Comparison of ENCODE assay signal across 17 cellular contexts in the genomic region with DNA sequence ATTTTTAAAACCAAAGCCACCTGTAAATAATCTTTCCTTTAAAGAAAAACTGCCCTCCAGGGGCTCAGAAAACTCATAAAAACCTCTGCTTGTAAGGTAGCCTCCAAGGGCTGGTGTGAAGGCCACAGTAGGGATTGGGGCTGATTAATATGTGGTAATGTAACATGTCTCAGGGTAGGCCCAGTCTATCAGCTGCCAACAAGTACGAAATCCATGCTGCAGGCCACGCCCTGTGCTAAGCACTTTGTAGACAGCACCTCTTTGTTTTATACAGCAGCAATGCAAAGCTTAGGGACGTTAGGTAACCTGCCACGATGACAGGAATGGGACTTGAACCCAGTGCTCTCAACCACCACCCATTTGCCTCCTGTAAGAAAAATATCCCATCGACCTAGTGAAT.
DNase-seq lines count a peak whose midpoint lies in the region; ATAC-seq, FAIRE-seq and TF ChIP-seq lines count a peak whose summit lies in the region.
"Had no signal": no experiment of that assay in that cellular context is flagged by ENCODE, and none has a peak within 500 bp of the region (broad histone marks: within the 10 kb centered on the region; RNA-seq: fewer than 3 reads in every experiment).

No MANE protein-coding gene starts in this region.

- TF ChIP-seq CTCF in HFFc6 (IDR thresholded peaks at IDR 0.05) (no peak), keratinocyte (optimal IDR thresholded peaks at IDR 0.05 in 1 of 3, IDR thresholded peaks at IDR 0.05 in 1 of 3, conservative IDR thresholded peaks at IDR 0.05 in 1 of 3; ENCODE audit: extremely low read depth in 1 of 3, insufficient read depth in 2 of 3, low read length in 3 of 3) (no peak), transverse colon (IDR thresholded peaks at IDR 0.05) (no peak), upper lobe of left lung (IDR thresholded peaks at IDR 0.05) (no peak)

- H3K27me3 ChIP-seq in keratinocyte (ENCODE audit: control insufficient read depth, extremely low read depth, insufficient read depth, low read length) (no peaks in the 10 kb centered on the region), transverse colon (no peaks in the 10 kb centered on the region), upper lobe of left lung (no peaks in the 10 kb centered on the region)

- peaks cover 38% of the 10 kb centered on the region for H3K4me1 Mint-ChIP-seq in HFFc6 (ENCODE audit: low read depth)
- H3K4me1 Mint-ChIP-seq: activated CD4-positive, alpha-beta T cell treated with anti-CD3 and anti-CD28 coated beads, Interleukin-2, amount 10 ng/mL, durations not matched to agents 7 days and 5 days; activated naive CD8-positive, alpha-beta T cell treated with anti-CD3 and anti-CD28 coated beads, Interleukin-2, amount 10 ng/mL, durations not matched to agents 7 days and 5 days; stimulated activated memory B cell treated with anti-CD40 and anti-IgM and Interleukin-4, amounts not matched to agents 10 μg/mL and 1 μg/mL and 100 μg/mL, for 72 hours had no signal

- intact Hi-C loops in transverse colon (cut with DNase I; ENCODE audit: low total_unique reads) = no loop called here

- dilution Hi-C loops in keratinocyte (cut with MboI; ENCODE audit: extremely low pct_ligation_motif_present, low sequenced_read_pairs) = no loop called here

- H3K4me3 ChIP-seq in keratinocyte (ENCODE audit: control insufficient read depth in 2 of 3, extremely low read depth in 1 of 3, insufficient read depth in 2 of 3, low read depth in 1 of 3, low read length in 3 of 3) = no peak overlapping the region
- no peak overlapping the region for H3K4me3 ChIP-seq in transverse colon
- no peak overlapping the region for H3K4me3 ChIP-seq in upper lobe of left lung

- H3K79me2 ChIP-seq in keratinocyte (ENCODE audit: control insufficient read depth, insufficient read depth, low read length) = no peaks in the 10 kb centered on the region

- DNase-seq in HFFc6 (no peak), amniotic epithelial cell (ENCODE audit: low read depth) (peak; percentile 30), keratinocyte (ENCODE audit: low read depth, low spot score) (no peak), transverse colon (no peak), substantia nigra (lab: John Stamatoyannopoulos, UW) (no peak), upper lobe of left lung (no peak)
- DNase-seq: activated CD4-positive, alpha-beta T cell treated with anti-CD3 and anti-CD28 coated beads, Interleukin-2, amount 10 ng/mL, durations not matched to agents 7 days and 5 days; activated naive CD8-positive, alpha-beta T cell treated with anti-CD3 and anti-CD28 coated beads, Interleukin-2, amount 10 ng/mL, durations not matched to agents 7 days and 5 days; C1 segment of cervical spinal cord; DMS153; glutamatergic neuron; KG1; NCI-H146; NCI-H2227 treated with DMSO at 0.1 percent for 48 hours; occipital lobe had no signal

- 53% methylated on average over 5 of the region's 5 CpGs; no CpG with 5 or more reads in 1 of the 2 donors for WGBS in transverse colon (ENCODE audit: low coverage in 1 of 2), 2 donors
- 69 to 75% methylated on average over 5 of the region's 5 CpGs for WGBS in upper lobe of left lung, 2 donors

- H2AFZ ChIP-seq in keratinocyte (ENCODE audit: control insufficient read depth, low read length) = peak overlapping the region; percentile 35

- no peaks in the 10 kb centered on the region for H3K9me1 ChIP-seq in keratinocyte (ENCODE audit: control insufficient read depth, extremely low read depth, insufficient read depth, low read length)

- no peaks in the 10 kb centered on the region; the same call in 1 of the 2 replicates for H3K27me3 Mint-ChIP-seq in HFFc6 (ENCODE audit: insufficient read depth)

- H3K36me3 ChIP-seq in keratinocyte (ENCODE audit: control insufficient read depth in 2 of 2, extremely low read depth in 1 of 2, insufficient read depth in 2 of 2, low read length in 2 of 2) = no peaks in the 10 kb centered on the region
- no peaks in the 10 kb centered on the region for H3K36me3 ChIP-seq in transverse colon
- no peaks in the 10 kb centered on the region for H3K36me3 ChIP-seq in upper lobe of left lung

- in situ Hi-C loops in transverse colon (cut with MboI; ENCODE audit: low pct_ligation_motif_present in 1 of 4, low pct_unique_long_range_greater_than_20kb in 1 of 4, low sequenced_read_pairs in 3 of 4) = no loop called here

- H3K27ac ChIP-seq in keratinocyte (ENCODE audit: control insufficient read depth, insufficient read depth, low read length) (peak overlapping the region; percentile 65), transverse colon (peak overlapping the region; percentile 12 to 59 (median 50)), substantia nigra (ENCODE audit: low read depth, low read length, poor library complexity, severe bottlenecking) (no peak overlapping the region), upper lobe of left lung (peak overlapping the region in 2 of 4 donors; percentile 27 to 33)

- TF ChIP-seq EP300 in transverse colon (IDR thresholded peaks at IDR 0.05; ENCODE audit: low read depth) (no peak), upper lobe of left lung (IDR thresholded peaks at IDR 0.05) (no peak)

- H3K9ac ChIP-seq in keratinocyte (ENCODE audit: control insufficient read depth, extremely low read depth, insufficient read depth, low read length) = peak overlapping the region; percentile 3

- no peak for FAIRE-seq in keratinocyte (lab: Jason Lieb, UNC)

- H4K20me1 ChIP-seq in keratinocyte (ENCODE audit: control insufficient read depth, extremely low read depth, insufficient read depth, low read length) = no peaks in the 10 kb centered on the region

- no peaks in the 10 kb centered on the region for H3K36me3 Mint-ChIP-seq in HFFc6 (ENCODE audit: low read depth)
- H3K36me3 Mint-ChIP-seq: activated naive CD8-positive, alpha-beta T cell treated with anti-CD3 and anti-CD28 coated beads, Interleukin-2, amount 10 ng/mL, durations not matched to agents 7 days and 5 days; stimulated activated memory B cell treated with anti-CD40 and anti-IgM and Interleukin-4, amounts not matched to agents 10 μg/mL and 1 μg/mL and 100 μg/mL, for 72 hours had no signal

- no peaks in the 10 kb centered on the region for H3K9me3 Mint-ChIP-seq in HFFc6
- H3K9me3 Mint-ChIP-seq: activated CD4-positive, alpha-beta T cell treated with anti-CD3 and anti-CD28 coated beads, Interleukin-2, amount 10 ng/mL, durations not matched to agents 7 days and 5 days; activated naive CD8-positive, alpha-beta T cell treated with anti-CD3 and anti-CD28 coated beads, Interleukin-2, amount 10 ng/mL, durations not matched to agents 7 days and 5 days; stimulated activated memory B cell treated with anti-CD40 and anti-IgM and Interleukin-4, amounts not matched to agents 10 μg/mL and 1 μg/mL and 100 μg/mL, for 72 hours had no signal

- peak overlapping the region; percentile 50 for H3K4me2 ChIP-seq in keratinocyte (ENCODE audit: control insufficient read depth, extremely low read depth, insufficient read depth, low read depth, low read length)

- H3K9me3 ChIP-seq in keratinocyte (ENCODE audit: control insufficient read depth, low read depth, low read length) = no peaks in the 10 kb centered on the region
- H3K9me3 ChIP-seq in transverse colon = no peaks in the 10 kb centered on the region
- no peaks in the 10 kb centered on the region for H3K9me3 ChIP-seq in upper lobe of left lung

- H3K27ac Mint-ChIP-seq in HFFc6 = peak overlapping the region; percentile 97
- H3K27ac Mint-ChIP-seq: activated CD4-positive, alpha-beta T cell treated with anti-CD3 and anti-CD28 coated beads, Interleukin-2, amount 10 ng/mL, durations not matched to agents 7 days and 5 days; activated naive CD8-positive, alpha-beta T cell treated with anti-CD3 and anti-CD28 coated beads, Interleukin-2, amount 10 ng/mL, durations not matched to agents 7 days and 5 days; stimulated activated memory B cell treated with anti-CD40 and anti-IgM and Interleukin-4, amounts not matched to agents 10 μg/mL and 1 μg/mL and 100 μg/mL, for 72 hours had no signal

- peak overlapping the region; percentile 52; the same call in 1 of the 2 replicates for H3K4me3 Mint-ChIP-seq in HFFc6
- H3K4me3 Mint-ChIP-seq: activated CD4-positive, alpha-beta T cell treated with anti-CD3 and anti-CD28 coated beads, Interleukin-2, amount 10 ng/mL, durations not matched to agents 7 days and 5 days; activated naive CD8-positive, alpha-beta T cell treated with anti-CD3 and anti-CD28 coated beads, Interleukin-2, amount 10 ng/mL, durations not matched to agents 7 days and 5 days; stimulated activated memory B cell treated with anti-CD40 and anti-IgM and Interleukin-4, amounts not matched to agents 10 μg/mL and 1 μg/mL and 100 μg/mL, for 72 hours had no signal

- TF ChIP-seq POLR2A in transverse colon (IDR thresholded peaks at IDR 0.05) = no peak
- no peak for TF ChIP-seq POLR2A in upper lobe of left lung (IDR thresholded peaks at IDR 0.05)

- ATAC-seq in GM21381 (IDR thresholded peaks at IDR 0.05; ENCODE audit: unreplicated experiment) (no peak), upper lobe of left lung (ENCODE audit: low FRiP score in 2 of 2) (no peak)
- ATAC-seq: stimulated activated memory B cell treated with anti-CD40 and anti-IgM and Interleukin-4, amounts not matched to agents 10 μg/mL and 1 μg/mL and 100 μg/mL, for 72 hours had no signal

- peaks cover 18% of the 10 kb centered on the region for H3K4me1 ChIP-seq in keratinocyte (ENCODE audit: control insufficient read depth, extremely low read depth, insufficient read depth, low read length)
- H3K4me1 ChIP-seq in transverse colon = no peaks in the 10 kb centered on the region
- H3K4me1 ChIP-seq in upper lobe of left lung = peaks cover 4 to 9% (median 7%) of the 10 kb centered on the region in 4 donors
